In the genomic region with DNA sequence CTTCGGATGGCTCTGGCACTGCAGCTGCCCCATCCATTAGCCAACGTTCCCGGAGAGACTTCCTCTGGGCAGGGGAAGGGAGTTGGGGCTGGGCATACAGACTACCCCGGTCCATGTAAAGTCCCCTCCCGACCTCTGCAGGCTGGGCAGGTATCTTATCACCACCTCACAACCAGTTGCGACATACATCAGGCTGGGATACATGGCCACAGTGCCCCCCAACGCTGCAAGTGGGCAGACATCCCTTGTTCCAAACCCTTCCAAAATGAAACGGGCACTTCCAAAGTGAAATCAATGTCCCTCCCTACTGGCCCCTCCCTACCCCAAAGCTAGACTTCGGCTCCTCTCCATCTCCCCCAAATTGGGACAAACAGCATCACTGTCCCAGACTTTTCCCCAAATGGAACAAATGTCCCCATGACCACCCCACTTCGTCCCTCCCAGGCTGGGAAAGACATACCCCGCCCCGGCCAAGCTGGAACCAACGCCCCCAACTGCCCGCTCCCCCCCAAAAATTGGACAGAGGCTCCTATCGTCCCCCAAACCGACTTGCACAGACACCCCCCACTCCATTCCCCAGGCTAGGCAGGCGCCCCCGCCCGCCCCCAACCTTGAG, we compare ENCODE assay signal across 1 cellular context.
TF ChIP-seq lines count a peak whose summit lies in the region.

No MANE protein-coding gene starts in this region.

TF ChIP-seq in HCT116, 20 proteins besides CTCF, POLR2A, EP300 and RAD21 (continued from another document):
- TF ChIP-seq POLR2AphosphoS5 (IDR thresholded peaks at IDR 0.05; ENCODE audit: low read depth, low read length): no peak
- TF ChIP-seq ZNF274 (IDR thresholded peaks at IDR 0.05; ENCODE audit: low read depth, low read length): no peak
- no peak; the same call in none of the 2 replicates for TF ChIP-seq CEBPB (IDR thresholded peaks at IDR 0.05; ENCODE audit: low read depth)
- TF ChIP-seq, protein P1, sequence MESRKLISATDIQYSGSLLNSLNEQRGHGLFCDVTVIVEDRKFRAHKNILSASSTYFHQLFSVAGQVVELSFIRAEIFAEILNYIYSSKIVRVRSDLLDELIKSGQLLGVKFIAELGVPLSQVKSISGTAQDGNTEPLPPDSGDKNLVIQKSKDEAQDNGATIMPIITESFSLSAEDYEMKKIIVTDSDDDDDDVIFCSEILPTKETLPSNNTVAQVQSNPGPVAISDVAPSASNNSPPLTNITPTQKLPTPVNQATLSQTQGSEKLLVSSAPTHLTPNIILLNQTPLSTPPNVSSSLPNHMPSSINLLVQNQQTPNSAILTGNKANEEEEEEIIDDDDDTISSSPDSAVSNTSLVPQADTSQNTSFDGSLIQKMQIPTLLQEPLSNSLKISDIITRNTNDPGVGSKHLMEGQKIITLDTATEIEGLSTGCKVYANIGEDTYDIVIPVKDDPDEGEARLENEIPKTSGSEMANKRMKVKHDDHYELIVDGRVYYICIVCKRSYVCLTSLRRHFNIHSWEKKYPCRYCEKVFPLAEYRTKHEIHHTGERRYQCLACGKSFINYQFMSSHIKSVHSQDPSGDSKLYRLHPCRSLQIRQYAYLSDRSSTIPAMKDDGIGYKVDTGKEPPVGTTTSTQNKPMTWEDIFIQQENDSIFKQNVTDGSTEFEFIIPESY (IDR thresholded peaks at IDR 0.05; ENCODE audit: extremely low read depth, insufficient replicate concordance, low read length): no peak
- TF ChIP-seq EGR1 (IDR thresholded peaks at IDR 0.05; ENCODE audit: low read depth): no peak
